8 cellular contexts compared by ENCODE assay signal in genomic region chr17:49361902-49362722, GRCh38. TPM values are rescaled to one million over a fixed set of nuclear protein-coding genes. Genes with fewer than 3 reads are reported as not detected.
A peak's percentile ranks its signal among the peaks of the same experiment; 100 is the strongest.
DNase-seq lines count a peak whose midpoint lies in the region; ATAC-seq and TF ChIP-seq lines count a peak whose summit lies in the region.

ZNF652 (minus strand) TSS chr17:49362250; CDS start chr17:49317725, 44,525 bp downstream.

- ATAC-seq in GM21447 (IDR thresholded peaks at IDR 0.05; ENCODE audit: unreplicated experiment): peak; percentile 47
- ATAC-seq in mucosa of descending colon: peak; percentile 91

- in situ Hi-C loops in Caki2 (cut with HindIII; ENCODE audit: low pct_unique_long_range_greater_than_20kb, low sequenced_read_pairs): no loop called here

- peaks cover 40% of the 10 kb centered on the region for H3K79me2 ChIP-seq in OCI-LY1 (ENCODE audit: insufficient read depth, low read length)

- peak within 1 kb of the TSS; percentile 75 for H3K27ac ChIP-seq in OCI-LY1 (ENCODE audit: low read depth, low read length, poor library complexity, severe bottlenecking)

- H3K4me3 ChIP-seq in OCI-LY1 (ENCODE audit: low read depth, low read length, poor library complexity, severe bottlenecking) (peak within 1 kb of the TSS; percentile 95), epithelial cell of esophagus (ENCODE audit: low read length) (peak within 1 kb of the TSS; percentile 72), mucosa of descending colon (peak within 1 kb of the TSS; percentile 97)

- no peak for TF ChIP-seq CTCF in OCI-LY1 (IDR thresholded peaks at IDR 0.05; ENCODE audit: low read length)
- no peak for TF ChIP-seq CTCF in epithelial cell of esophagus (IDR thresholded peaks at IDR 0.05; ENCODE audit: insufficient read depth, low read depth, low read length, missing control alignments)
- TF ChIP-seq CTCF in mucosa of descending colon (IDR thresholded peaks at IDR 0.05): no peak

- no peaks in the 10 kb centered on the region for H3K9me2 ChIP-seq in OCI-LY1 (ENCODE audit: low read depth, low read length)

- intact Hi-C loops in mucosa of descending colon (cut with DNase I, micrococcal nuclease): no loop called here

- H3K9me3 ChIP-seq in OCI-LY1 (ENCODE audit: low read length) (no peaks in the 10 kb centered on the region), mucosa of descending colon (no peaks in the 10 kb centered on the region)

- H3K4me1 ChIP-seq in OCI-LY1 (ENCODE audit: insufficient read depth, low read length, severe bottlenecking): peaks cover 45% of the 10 kb centered on the region
- H3K4me1 ChIP-seq in mucosa of descending colon (ENCODE audit: low read depth): peaks cover 24% of the 10 kb centered on the region

- H3K9ac ChIP-seq in OCI-LY1 (ENCODE audit: low read length): peak within 1 kb of the TSS; percentile 94

- H3F3A ChIP-seq in OCI-LY1 (ENCODE audit: insufficient read depth, low read length): no peaks in the 10 kb centered on the region

- H4K20me1 ChIP-seq in OCI-LY1 (ENCODE audit: insufficient read depth, low read length): no peaks in the 10 kb centered on the region

- H3K4me2 ChIP-seq in OCI-LY1 (ENCODE audit: low read length): peak within 1 kb of the TSS; percentile 91

- peak; percentile 97 for DNase-seq in Caki2 (ENCODE audit: low read depth)
- DNase-seq in HuH-7.5 (ENCODE audit: low spot score): peak; percentile 95
- DNase-seq in activated T-cell treated with anti-CD3 and anti-CD28 coated beads for 24 hours (ENCODE audit: low read depth): peak; percentile 80
- DNase-seq in epithelial cell of esophagus (ENCODE audit: low read depth): peak; percentile 96
- peak; percentile 95 to 98 (median 98) for DNase-seq in mucosa of descending colon
- DNase-seq in stimulated activated CD8-positive, alpha-beta memory T cell treated with anti-CD3 and anti-CD28 coated beads, Interleukin-4, amount 100 ng/mL, for 1 hour (ENCODE audit: low read depth in 2 of 2, low spot score in 1 of 2): peak; percentile 87 to 91

- no peak within 1 kb of the TSS for H2AFZ ChIP-seq in OCI-LY1 (ENCODE audit: low read length)

- no peaks in the 10 kb centered on the region for H3K27me3 ChIP-seq in OCI-LY1 (ENCODE audit: insufficient read depth, low read length)

- H3K36me3 ChIP-seq in OCI-LY1 (ENCODE audit: insufficient read depth, low read length): no peaks in the 10 kb centered on the region
- no peaks in the 10 kb centered on the region for H3K36me3 ChIP-seq in mucosa of descending colon (ENCODE audit: low read depth)

RNA-seq across cellular contexts. Expression of gene ZNF652, which starts in this region (rescaled TPM):
- total RNA-seq in Caki2 (2014; rRNA removed; shearing (Covaris generic); ENCODE audit: low replicate concordance): 19.7 and 24.4 TPM in 2 replicates
- total RNA-seq in mucosa of descending colon: 100 to 1,000 TPM in 1 of 3 donors, 10 to 100 TPM in 2; 44.4 to 117 (median 46.9) TPM

Comparison
In these comparisons a context has a peak if more than half of its experiments do, and no peak if none do; other contexts are left out.
1. Peak in every context shown above with its lines: DNase-seq, ATAC-seq, H3K4me3 ChIP-seq and H3K27ac ChIP-seq.